In genomic region chr3:187679638-187680396, GRCh38 we compare ENCODE assay signal across 8 cellular contexts. TPM values are rescaled to one million over a fixed set of nuclear protein-coding genes. Genes with fewer than 3 reads are reported as not detected.
A peak's percentile ranks its signal among the peaks of the same experiment; 100 is the strongest.
DNase-seq lines count a peak whose midpoint lies in the region; ATAC-seq and TF ChIP-seq lines count a peak whose summit lies in the region.

No MANE protein-coding gene starts in this region.

- H3K27me3 ChIP-seq in WERI-Rb-1 (ENCODE audit: insufficient read depth, low read depth, severe bottlenecking), result peaks cover 15% of the 10 kb centered on the region
- H3K27me3 ChIP-seq in kidney epithelial cell (ENCODE audit: control insufficient read depth, insufficient read depth, low read length), result no peaks in the 10 kb centered on the region

- no peaks in the 10 kb centered on the region for H3K9me3 ChIP-seq in WERI-Rb-1 (ENCODE audit: severe bottlenecking)

- H3K4me3 ChIP-seq in WERI-Rb-1 (ENCODE audit: low read depth, low read length), result no peak overlapping the region
- no peak overlapping the region for H3K4me3 ChIP-seq in cardiac fibroblast (replicated peaks in 1 of 2; ENCODE audit: low read depth in 2 of 2, low read length in 2 of 2)
- H3K4me3 ChIP-seq in kidney epithelial cell (ENCODE audit: low read depth, low read length), result no peak overlapping the region

- no peak overlapping the region for H3K27ac ChIP-seq in WERI-Rb-1

- H3K36me3 ChIP-seq in WERI-Rb-1, result no peaks in the 10 kb centered on the region
- H3K36me3 ChIP-seq in kidney epithelial cell (ENCODE audit: control insufficient read depth, insufficient read depth, low read length), result no peaks in the 10 kb centered on the region

- TF ChIP-seq CTCF in WERI-Rb-1 (IDR thresholded peaks at IDR 0.05; ENCODE audit: low read depth, low read length) (peak; percentile 89), cardiac fibroblast (IDR thresholded peaks at IDR 0.05; ENCODE audit: low read depth, low read length) (peak; percentile 93), kidney epithelial cell (IDR thresholded peaks at IDR 0.05; ENCODE audit: insufficient read depth, low read length, poor library complexity, severe bottlenecking) (peak; percentile 96)

- DNase-seq in EH (ENCODE audit: low read depth) (peak; percentile 79), NCI-H2171 treated with DMSO at 0.1 percent for 48 hours (lab: John Stamatoyannopoulos, UW) (peak; percentile 81), WERI-Rb-1 (peak; percentile 80), cardiac fibroblast (ENCODE audit: low read depth in 2 of 2) (peak; percentile 80 to 83), kidney epithelial cell (ENCODE audit: low read depth) (no peak)
- DNase-seq in stimulated activated CD4-positive, alpha-beta T cell treated with anti-CD3 and anti-CD28 coated beads, Interleukin-2, amount 100 ng/mL, for 24 hours, result peak; percentile 79 to 80

- ATAC-seq in HG02870 (IDR thresholded peaks at IDR 0.05; ENCODE audit: unreplicated experiment) (peak; percentile 61), HG02884 (IDR thresholded peaks at IDR 0.05; ENCODE audit: unreplicated experiment) (no peak)

RNA-seq across cellular contexts. Expression of gene SST, which starts 9.6 kb away (rescaled TPM):
- not detected in 2 replicates for total RNA-seq in kidney epithelial cell

RNA-seq across cellular contexts. Expression of gene RTP2, which starts 22.5 kb away (rescaled TPM):
- not detected in 2 replicates for total RNA-seq in kidney epithelial cell
